40 cellular contexts compared by ENCODE assay signal in genomic region chr3:46651084-46651483, GRCh38. TPM values are rescaled to one million over a fixed set of nuclear protein-coding genes. Genes with fewer than 3 reads are reported as not detected.
"Had no signal": no experiment of that assay in that cellular context is flagged by ENCODE, and none has a peak within 500 bp of the region (broad histone marks: within the 10 kb centered on the region; RNA-seq: fewer than 3 reads in every experiment).

No MANE protein-coding gene starts in this region.

- H3K4me3 ChIP-seq: MG63 had no signal

- H3K27me3 ChIP-seq: MG63 had no signal

- DNase-seq: Kasumi-1, MG63, MM.1S, MV-4-11, NCI-H1048, NCI-H1092, NCI-H1092 treated with DMSO at 0.1 percent for 48 hours, NCI-H1105, NCI-H1105 treated with DMSO at 0.1 percent for 48 hours, NCI-H1417, NCI-H1417 treated with DMSO at 0.1 percent for 48 hours, NCI-H1436, NCI-H1436 treated with DMSO at 0.1 percent for 48 hours, NCI-H146, NCI-H1694, NCI-H1694 treated with DMSO at 0.1 percent for 48 hours, NCI-H187, NCI-H187 treated with DMSO at 0.1 percent for 48 hours, NCI-H1930, NCI-H2029, NCI-H2029 treated with DMSO at 0.1 percent for 48 hours, NCI-H2081, NCI-H2081 treated with DMSO at 0.1 percent for 48 hours, NCI-H2107, NCI-H2171, NCI-H2171 treated with DMSO at 0.1 percent for 48 hours, NCI-H2227 treated with DMSO at 0.1 percent for 48 hours, NCI-H226, NCI-H345, NCI-H446, NCI-H446 treated with DMSO at 0.1 percent for 48 hours, NCI-H510A, NCI-H510A treated with DMSO at 0.1 percent for 48 hours, NCI-H524, NCI-H524 treated with DMSO at 0.1 percent for 48 hours, NCI-H526 had no signal

- H3K36me3 ChIP-seq: MG63 had no signal

RNA-seq across cellular contexts. Expression of gene FAM240A, which starts 38.8 kb away (rescaled TPM):
- total RNA-seq: LHCN-M2, M059J, MCF 10A, NCI-H460 had no signal

RNA-seq across cellular contexts. Expression of gene TMIE, which starts 50.1 kb away (rescaled TPM):
- total RNA-seq: LHCN-M2 had no signal
